Comparison of ENCODE assay signal across 8 cellular contexts in genomic region chr1:176208034-176208433, GRCh38. TPM values are rescaled to one million over a fixed set of nuclear protein-coding genes. Genes with fewer than 3 reads are reported as not detected.
DNase-seq lines count a peak whose midpoint lies in the region; ATAC-seq and TF ChIP-seq lines count a peak whose summit lies in the region.

No MANE protein-coding gene starts in this region.

- DNase-seq in GM06990 (ENCODE audit: extremely low read depth, insufficient read length) (no peak), RWPE1 (ENCODE audit: low spot score) (no peak), esophagus squamous epithelium (lab: John Stamatoyannopoulos, UW) (no peak), prostate gland (ENCODE audit: low spot score) (no peak), NK-92 (lab: John Stamatoyannopoulos, UW; ENCODE audit: unreplicated experiment) (no peak), AG20443 (ENCODE audit: low spot score) (no peak)
- no peak for DNase-seq in effector CD8-positive, alpha-beta T cell (lab: John Stamatoyannopoulos, UW)

- H3K4me3 ChIP-seq in GM06990 (replicated peaks; ENCODE audit: low read depth, low read length) (peak overlapping the region; percentile 77), esophagus squamous epithelium (peak overlapping the region; percentile 91 to 96 (median 92)), prostate gland (peak overlapping the region; percentile 87 to 97)

- no peak for TF ChIP-seq POLR2A in esophagus squamous epithelium (IDR thresholded peaks at IDR 0.05)
- TF ChIP-seq POLR2A in prostate gland (IDR thresholded peaks at IDR 0.05): no peak

- H3K36me3 ChIP-seq in GM06990 (ENCODE audit: control insufficient read depth, insufficient read depth, low read length): no peaks in the 10 kb centered on the region
- H3K36me3 ChIP-seq in esophagus squamous epithelium: no peaks in the 10 kb centered on the region
- H3K36me3 ChIP-seq in prostate gland: no peaks in the 10 kb centered on the region

- H3K9me3 ChIP-seq in esophagus squamous epithelium (no peaks in the 10 kb centered on the region), prostate gland (no peaks in the 10 kb centered on the region)

- 38 to 53% methylated on average over 9 of the region's 9 CpGs for WGBS in esophagus squamous epithelium, 2 donors
- WGBS in prostate gland: 41% methylated on average over 9 of the region's 9 CpGs

- H3K4me1 ChIP-seq in esophagus squamous epithelium: peaks cover 0 to 41% (median 19%) of the 10 kb centered on the region in 3 donors
- H3K4me1 ChIP-seq in prostate gland (replicated peaks): no peaks in the 10 kb centered on the region

- TF ChIP-seq CTCF in GM06990 (IDR thresholded peaks at IDR 0.05; ENCODE audit: insufficient read depth, low read length, poor library complexity, severe bottlenecking) (no peak), RWPE1 (conservative IDR thresholded peaks at IDR 0.05; ENCODE audit: low read depth) (no peak), esophagus squamous epithelium (IDR thresholded peaks at IDR 0.05) (no peak), prostate gland (IDR thresholded peaks at IDR 0.05) (no peak)

- CTCF ChIA-PET in RWPE1 (lab: Yijun Ruan, JAX): interaction anchor here (0.6 to 0.8 kb wide), 2 partner anchors 34 to 1042 kb away, joined by 3 to 5 read pairs; no protein-coding TSS in a partner anchor

- H3K27me3 ChIP-seq in GM06990 (replicated peaks; ENCODE audit: control insufficient read depth, insufficient read depth, low read length) (no peaks in the 10 kb centered on the region), esophagus squamous epithelium (no peaks in the 10 kb centered on the region), prostate gland (replicated peaks; ENCODE audit: insufficient read depth) (no peaks in the 10 kb centered on the region)

- POLR2A ChIA-PET in RWPE1 (lab: Yijun Ruan, JAX; ENCODE audit: low non-redundant PET): interaction anchor here (0.6 to 0.7 kb wide), 2 partner anchors 84 to 355 kb away, joined by 3 read pairs; no protein-coding TSS in a partner anchor

- no peak for ATAC-seq in esophagus mucosa

- peak overlapping the region; percentile 95 for H3K27ac ChIP-seq in RWPE1
- H3K27ac ChIP-seq in esophagus squamous epithelium: peak overlapping the region; percentile 97 to 99 (median 98)
- H3K27ac ChIP-seq in prostate gland: peak overlapping the region; percentile 90 to 95

- intact Hi-C loops in esophagus squamous epithelium (cut with DNase I) (no loop called here), prostate gland (cut with DNase I) (no loop called here)

RNA-seq across cellular contexts. Expression of gene COP1, which starts 0.9 kb away (rescaled TPM):
- total RNA-seq in esophagus squamous epithelium (10 to 100 TPM; 32.5 to 60.1 (median 35.7) TPM), prostate gland (10 to 100 TPM; 53.3 to 60.4 TPM), esophagus mucosa (34.3 TPM)
